In genomic region chr1:173056355-173056754, GRCh38 we compare ENCODE assay signal across 23 cellular contexts. TPM values are rescaled to one million over a fixed set of nuclear protein-coding genes. Genes with fewer than 3 reads are reported as not detected.
DNase-seq lines count a peak whose midpoint lies in the region; ATAC-seq, FAIRE-seq and TF ChIP-seq lines count a peak whose summit lies in the region.
"Had no signal": no experiment of that assay in that cellular context is flagged by ENCODE, and none has a peak within 500 bp of the region (broad histone marks: within the 10 kb centered on the region; RNA-seq: fewer than 3 reads in every experiment).

No MANE protein-coding gene starts in this region.

- no peaks in the 10 kb centered on the region for H3K9me2 ChIP-seq in hepatocyte (replicated peaks; ENCODE audit: insufficient read depth)

- DNase-seq in HCEC 1CT (peak; percentile 13), NCI-H1048 (lab: John Stamatoyannopoulos, UW) (peak; percentile 77), bronchial epithelial cell (ENCODE audit: low read depth) (peak; percentile 93), keratinocyte (ENCODE audit: low read depth, low spot score) (peak; percentile 55), hepatocyte (ENCODE audit: low spot score) (no peak), NCI-H774 (lab: John Stamatoyannopoulos, UW) (no peak)
- DNase-seq in stimulated activated CD4-positive, alpha-beta T cell treated with anti-CD3 and anti-CD28 coated beads, Interleukin-4, amount 100 ng/mL, for 1 hour = no peak
- DNase-seq: CD4-positive, CD25-positive, alpha-beta regulatory T cell; DMS 273 treated with DMSO at 0.1 percent for 48 hours; DMS79 treated with DMSO at 0.1 percent for 48 hours; KG1; NCI-H1105 treated with DMSO at 0.1 percent for 48 hours; NCI-H2029 treated with DMSO at 0.1 percent for 48 hours; NCI-H2171; NCI-H69; SJCRH30; T-helper 1 cell had no signal

- dilution Hi-C loops in keratinocyte (cut with MboI; ENCODE audit: extremely low pct_ligation_motif_present, low sequenced_read_pairs) = no loop called here

- H3K27me3 ChIP-seq in bronchial epithelial cell (ENCODE audit: control insufficient read depth, insufficient read depth, low read length) (no peaks in the 10 kb centered on the region), keratinocyte (ENCODE audit: control insufficient read depth, extremely low read depth, insufficient read depth, low read length) (no peaks in the 10 kb centered on the region), hepatocyte (no peaks in the 10 kb centered on the region)
- H3K27me3 ChIP-seq: SJCRH30 had no signal

- H3K79me2 ChIP-seq in keratinocyte (ENCODE audit: control insufficient read depth, insufficient read depth, low read length) (no peaks in the 10 kb centered on the region), hepatocyte (no peaks in the 10 kb centered on the region)

- H3K36me3 ChIP-seq in bronchial epithelial cell (ENCODE audit: control insufficient read depth, insufficient read depth, low read length) = no peaks in the 10 kb centered on the region
- H3K36me3 ChIP-seq in keratinocyte (ENCODE audit: control insufficient read depth in 2 of 2, extremely low read depth in 1 of 2, insufficient read depth in 2 of 2, low read length in 2 of 2) = no peaks in the 10 kb centered on the region
- no peaks in the 10 kb centered on the region for H3K36me3 ChIP-seq in hepatocyte (replicated peaks; ENCODE audit: insufficient read depth, low read depth)
- H3K36me3 ChIP-seq: SJCRH30 had no signal

- H3K27ac ChIP-seq in keratinocyte (ENCODE audit: control insufficient read depth, insufficient read depth, low read length) (no peak overlapping the region), hepatocyte (no peak overlapping the region)
- H3K27ac ChIP-seq: SJCRH30 had no signal

- no peak for ATAC-seq in GM19023 (IDR thresholded peaks at IDR 0.05; ENCODE audit: unreplicated experiment)
- ATAC-seq: Panc1 had no signal

- no peaks in the 10 kb centered on the region for H3K9me3 ChIP-seq in keratinocyte (ENCODE audit: control insufficient read depth, low read depth, low read length)
- no peaks in the 10 kb centered on the region for H3K9me3 ChIP-seq in hepatocyte (ENCODE audit: low read depth)
- H3K9me3 ChIP-seq: SJCRH30 had no signal

- H3K4me3 ChIP-seq in bronchial epithelial cell (ENCODE audit: low read depth, low read length) (no peak overlapping the region), keratinocyte (ENCODE audit: control insufficient read depth in 2 of 3, extremely low read depth in 1 of 3, insufficient read depth in 2 of 3, low read depth in 1 of 3, low read length in 3 of 3) (no peak overlapping the region), hepatocyte (no peak overlapping the region)
- H3K4me3 ChIP-seq: SJCRH30 had no signal

- H4K20me1 ChIP-seq in keratinocyte (ENCODE audit: control insufficient read depth, extremely low read depth, insufficient read depth, low read length) = no peaks in the 10 kb centered on the region
- H4K20me1 ChIP-seq in hepatocyte (ENCODE audit: insufficient read depth, poor library complexity, severe bottlenecking) = no peaks in the 10 kb centered on the region

- no peaks in the 10 kb centered on the region for H3K9me1 ChIP-seq in keratinocyte (ENCODE audit: control insufficient read depth, extremely low read depth, insufficient read depth, low read length)

- FAIRE-seq in bronchial epithelial cell (lab: Jason Lieb, UNC) (no peak), keratinocyte (lab: Jason Lieb, UNC) (peak; percentile 79)
- FAIRE-seq: G401.6, GM12892, H1 had no signal

- no peak overlapping the region for H3K9ac ChIP-seq in keratinocyte (ENCODE audit: control insufficient read depth, extremely low read depth, insufficient read depth, low read length)

- H3K4me2 ChIP-seq in keratinocyte (ENCODE audit: control insufficient read depth, extremely low read depth, insufficient read depth, low read depth, low read length) (no peak overlapping the region), hepatocyte (no peak overlapping the region)

- H3K4me1 ChIP-seq in keratinocyte (ENCODE audit: control insufficient read depth, extremely low read depth, insufficient read depth, low read length) (peaks cover 40% of the 10 kb centered on the region), hepatocyte (ENCODE audit: insufficient read depth) (no peaks in the 10 kb centered on the region)
- H3K4me1 ChIP-seq: SJCRH30 had no signal

- H2AFZ ChIP-seq in keratinocyte (ENCODE audit: control insufficient read depth, low read length) (no peak overlapping the region), hepatocyte (no peak overlapping the region)

- WGBS in hepatocyte (ENCODE audit: low lambda C conversion rate, missing lambda C conversion rate) = 93% methylated on average over 1 of the region's 1 CpG

- no peak for TF ChIP-seq CTCF in bronchial epithelial cell (IDR thresholded peaks at IDR 0.05; ENCODE audit: insufficient read depth, low read length, severe bottlenecking)
- TF ChIP-seq CTCF in keratinocyte (optimal IDR thresholded peaks at IDR 0.05 in 1 of 3, IDR thresholded peaks at IDR 0.05 in 1 of 3, conservative IDR thresholded peaks at IDR 0.05 in 1 of 3; ENCODE audit: extremely low read depth in 1 of 3, insufficient read depth in 2 of 3, low read length in 3 of 3) = no peak
- no peak for TF ChIP-seq CTCF in hepatocyte (IDR thresholded peaks at IDR 0.05; ENCODE audit: poor library complexity)

RNA-seq across cellular contexts. Expression of gene TNFSF18, which starts 5.6 kb away (rescaled TPM):
- total RNA-seq in bronchial epithelial cell (not detected in 2 replicates), hepatocyte (0.08 and 0.13 TPM in 2 replicates)
- polyA plus RNA-seq in keratinocyte (0.21 to 0.69 TPM (median 0.48 TPM) in 3 replicates), hepatocyte (not detected in 2 replicates)
- not detected for polyA plus RNA-seq in keratinocyte (2011; ENCODE audit: low read depth)
- polyA plus RNA-seq in keratinocyte (2011; cell fraction: cytosol; rRNA removed) = 0.22 and 0.55 TPM in 2 replicates
- polyA plus RNA-seq in keratinocyte (2011; cell fraction: nucleus; rRNA removed) = 0.83 and 0.87 TPM in 2 replicates
- polyA plus RNA-seq in keratinocyte (2012; ENCODE audit: low replicate concordance) = 0.10 and 0.32 TPM in 2 replicates
- polyA minus RNA-seq in keratinocyte = 1.3 TPM in 1 of 3 replicates, not detected in the others
- not detected for polyA minus RNA-seq in keratinocyte (2011; cell fraction: cytosol; rRNA and poly(A)+ RNA removed)
- polyA minus RNA-seq in keratinocyte (2011; cell fraction: nucleus; rRNA and poly(A)+ RNA removed) = 0.53 and 1.6 TPM in 2 replicates
- total RNA-seq: CD4-positive, CD25-positive, alpha-beta regulatory T cell; H1; HT1080; SJCRH30 had no signal
- polyA plus RNA-seq: CD4-positive, CD25-positive, alpha-beta regulatory T cell; H1 had no signal

Comparison
In these comparisons a context has a peak if more than half of its experiments do, and no peak if none do; other contexts are left out.
1. DNase-seq: peak in HCEC 1CT (single experiment), NCI-H1048 (single experiment), bronchial epithelial cell (single experiment) and keratinocyte (single experiment); none in hepatocyte (single experiment), stimulated activated CD4-positive, alpha-beta T cell treated with anti-CD3 and anti-CD28 coated beads, Interleukin-4, amount 100 ng/mL, for 1 hour (single experiment) and NCI-H774 (single experiment).